ENCODE assay signal across 9 cellular contexts in the genomic region with DNA sequence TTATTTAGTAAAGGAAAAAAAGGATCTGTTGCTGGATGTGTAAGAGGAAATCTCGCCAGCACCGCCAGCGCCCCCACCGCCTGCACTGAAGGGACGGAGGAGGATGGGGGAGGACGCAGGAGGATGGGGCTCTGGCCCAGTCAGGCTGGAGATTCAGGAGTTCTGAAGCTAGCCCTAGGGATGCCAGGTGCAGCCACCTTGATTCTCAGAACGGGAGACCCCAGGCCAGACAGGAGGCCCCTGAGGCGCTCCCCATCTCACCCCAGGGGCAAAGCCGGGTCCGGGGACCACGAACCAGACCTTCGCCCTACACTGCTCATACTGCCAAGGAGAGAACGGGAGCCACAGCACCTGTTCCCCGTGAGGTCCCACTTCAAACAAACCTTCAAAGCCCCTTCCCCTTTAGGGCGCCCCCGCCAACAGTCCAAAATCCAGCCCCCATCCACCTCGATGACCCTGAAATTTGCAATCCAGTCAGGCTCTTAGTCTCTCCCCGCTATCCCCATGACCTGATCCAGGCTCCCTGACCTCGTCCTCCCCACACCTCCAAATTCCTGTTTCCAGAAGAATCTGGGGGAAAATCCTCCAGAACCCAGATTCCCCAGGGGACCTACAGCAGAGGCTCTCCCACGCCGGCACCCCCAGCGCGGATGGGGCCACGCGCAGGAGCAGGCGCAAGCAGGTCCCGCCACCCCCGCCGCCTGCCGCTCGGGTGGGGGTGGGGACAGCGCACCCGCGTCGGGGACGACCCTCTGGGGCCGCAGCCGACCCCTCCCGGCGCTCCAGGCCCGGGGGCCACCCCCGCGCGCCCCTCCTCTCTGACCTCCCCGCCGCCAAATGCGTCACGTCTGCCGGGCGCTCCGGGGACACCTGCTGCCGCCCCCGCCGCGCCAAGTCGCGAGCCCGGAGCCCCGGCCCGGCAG. TPM values are rescaled to one million over a fixed set of nuclear protein-coding genes. Genes with fewer than 3 reads are reported as not detected.
A peak's percentile ranks its signal among the peaks of the same experiment; 100 is the strongest.
DNase-seq lines count a peak whose midpoint lies in the region; TF ChIP-seq lines count a peak whose summit lies in the region.
"Had no signal": no experiment of that assay in that cellular context is flagged by ENCODE, and none has a peak within 500 bp of the region (broad histone marks: within the 10 kb centered on the region; RNA-seq: fewer than 3 reads in every experiment).

No MANE protein-coding gene starts in this region.

- no peak overlapping the region for H3K14ac ChIP-seq in trophoblast cell (ENCODE audit: low read length)

- intact Hi-C loops in esophagus muscularis mucosa (cut with DNase I), result no loop called here

- H2AK5ac ChIP-seq in trophoblast cell (ENCODE audit: low read length), result no peak overlapping the region

- no peaks in the 10 kb centered on the region for H3K79me2 ChIP-seq in trophoblast cell (ENCODE audit: control insufficient read depth, insufficient read depth, low read length, poor library complexity)

- peak; percentile 42 for DNase-seq in GM20000 (ENCODE audit: low spot score)
- DNase-seq in NT2/D1 (ENCODE audit: low read depth, low spot score), result no peak
- DNase-seq in esophagus muscularis mucosa (ENCODE audit: extremely low spot score), result peak; percentile 60
- no peak for DNase-seq in trophoblast cell
- DNase-seq in SHP77 treated with DMSO at 0.1 percent for 48 hours (lab: John Stamatoyannopoulos, UW), result no peak
- DNase-seq in mucosa of gallbladder (ENCODE audit: low spot score), result no peak
- DNase-seq in globus pallidus (ENCODE audit: low spot score), result no peak
- no peak for DNase-seq in HK-2 (ENCODE audit: unreplicated experiment)
- DNase-seq: amniotic stem cell had no signal

- H3K18ac ChIP-seq in trophoblast cell (ENCODE audit: low read length), result no peak overlapping the region

- H3K36me3 ChIP-seq in NT2/D1 (ENCODE audit: insufficient read depth, insufficient read length, low read length), result no peaks in the 10 kb centered on the region
- H3K36me3 ChIP-seq in esophagus muscularis mucosa, result no peaks in the 10 kb centered on the region
- H3K36me3 ChIP-seq in trophoblast cell (ENCODE audit: control insufficient read depth in 1 of 2, insufficient read depth in 2 of 2, low read length in 2 of 2), result no peaks in the 10 kb centered on the region

- no peak overlapping the region for H4K91ac ChIP-seq in trophoblast cell (ENCODE audit: low read depth, low read length)

- peak overlapping the region; percentile 74 for H3K4me2 ChIP-seq in trophoblast cell (ENCODE audit: low read length)

- H3K79me1 ChIP-seq in trophoblast cell (ENCODE audit: low read length), result no peaks in the 10 kb centered on the region

- no peak overlapping the region for H2AFZ ChIP-seq in trophoblast cell (ENCODE audit: insufficient read depth, low read length, poor library complexity)

- TF ChIP-seq EP300 in esophagus muscularis mucosa (IDR thresholded peaks at IDR 0.05), result no peak

- H3K9ac ChIP-seq in NT2/D1 (ENCODE audit: insufficient read length, low read depth), result no peak overlapping the region
- H3K9ac ChIP-seq in trophoblast cell (ENCODE audit: low read length), result no peak overlapping the region

- 33% methylated on average over 19 of the region's 60 CpGs for WGBS in esophagus muscularis mucosa
- no CpG with 5 or more reads among the region's 60 CpGs for WGBS in trophoblast cell (ENCODE audit: extremely low coverage, insufficient coverage, insufficient read length)

- H4K8ac ChIP-seq in trophoblast cell (ENCODE audit: low read depth, low read length), result no peak overlapping the region

- peaks cover 70% of the 10 kb centered on the region for H3K27me3 ChIP-seq in NT2/D1 (ENCODE audit: insufficient read depth, insufficient read length)
- H3K27me3 ChIP-seq in esophagus muscularis mucosa, result peaks cover 0 to 47% (median 7%) of the 10 kb centered on the region in 4 donors
- H3K27me3 ChIP-seq in trophoblast cell (ENCODE audit: insufficient read depth, low read length), result peaks cover 44% of the 10 kb centered on the region

- H2BK5ac ChIP-seq in trophoblast cell (ENCODE audit: low read depth, low read length, poor library complexity), result no peak overlapping the region

- H2BK120ac ChIP-seq in trophoblast cell (ENCODE audit: insufficient read depth, low read length, poor library complexity), result no peak overlapping the region

- H3K27ac ChIP-seq in esophagus muscularis mucosa (replicated peaks in 1 of 4), result no peak overlapping the region
- no peak overlapping the region for H3K27ac ChIP-seq in trophoblast cell (ENCODE audit: low read depth, low read length)

- H4K12ac ChIP-seq in trophoblast cell (ENCODE audit: low read depth, low read length), result no peak overlapping the region

- H3K23ac ChIP-seq in trophoblast cell (ENCODE audit: low read length), result no peak overlapping the region

- no peak overlapping the region for H2BK12ac ChIP-seq in trophoblast cell (ENCODE audit: low read length)

- H3K4me1 ChIP-seq in NT2/D1 (ENCODE audit: insufficient read depth, insufficient read length), result peaks cover 14% of the 10 kb centered on the region
- peaks cover 7 to 19% (median 12%) of the 10 kb centered on the region in 4 donors for H3K4me1 ChIP-seq in esophagus muscularis mucosa
- no peaks in the 10 kb centered on the region for H3K4me1 ChIP-seq in trophoblast cell (ENCODE audit: control insufficient read depth in 1 of 2, insufficient read depth in 2 of 2, low read length in 2 of 2)

- H3K4me3 ChIP-seq in NT2/D1 (ENCODE audit: insufficient read length, low read depth) (peak overlapping the region; percentile 42), esophagus muscularis mucosa (peak overlapping the region; percentile 38 to 57 (median 40)), trophoblast cell (ENCODE audit: low read depth, low read length) (no peak overlapping the region)

- no peak for TF ChIP-seq POLR2A in esophagus muscularis mucosa (IDR thresholded peaks at IDR 0.05; ENCODE audit: low read depth)

- H3K4ac ChIP-seq in trophoblast cell (ENCODE audit: low read depth, low read length), result no peak overlapping the region

- no peak for TF ChIP-seq CTCF in GM20000 (IDR thresholded peaks at IDR 0.05; ENCODE audit: extremely low read depth, missing control alignments)
- TF ChIP-seq CTCF in esophagus muscularis mucosa (IDR thresholded peaks at IDR 0.05), result no peak

- H3K9me3 ChIP-seq in NT2/D1 (ENCODE audit: insufficient read depth, low read length) (no peaks in the 10 kb centered on the region), esophagus muscularis mucosa (no peaks in the 10 kb centered on the region), trophoblast cell (ENCODE audit: insufficient read depth, low read depth, low read length) (peaks cover 4% of the 10 kb centered on the region)

RNA-seq across cellular contexts. Expression of a gene that starts 0.9 kb away (rescaled TPM):
- total RNA-seq in esophagus muscularis mucosa, result 1 to 10 TPM in 3 of 4 donors, under 1 TPM in 1; 0.50 to 2.0 (median 1.2) TPM
- 0.08 and 0.19 TPM in 2 replicates for polyA plus RNA-seq in trophoblast cell (2013)
- total RNA-seq in mucosa of gallbladder, result 0.23 TPM

Comparison
In these comparisons a context has a peak if more than half of its experiments do, and no peak if none do; other contexts are left out.
1. DNase-seq: peak in GM20000 (single experiment) and esophagus muscularis mucosa (single experiment); none in NT2/D1 (single experiment), trophoblast cell (0 of 2), SHP77 treated with DMSO at 0.1 percent for 48 hours (single experiment), mucosa of gallbladder (single experiment), globus pallidus (single experiment) and HK-2 (single experiment).